In genomic region chr3:58866079-58866478, GRCh38 we compare ENCODE assay signal across 30 cellular contexts.
"Had no signal": no experiment of that assay in that cellular context is flagged by ENCODE, and none has a peak within 500 bp of the region (broad histone marks: within the 10 kb centered on the region; RNA-seq: fewer than 3 reads in every experiment).

No MANE protein-coding gene starts in this region.

- H3K4me1 ChIP-seq: ascending aorta had no signal

- FAIRE-seq: RCC 7860 had no signal

- H3K4me1 Mint-ChIP-seq: activated CD4-positive, alpha-beta T cell treated with anti-CD3 and anti-CD28 coated beads, Interleukin-2, amount 10 ng/mL, durations not matched to agents 24 days and 14 days; activated naive CD4-positive, alpha-beta T cell treated with anti-CD3 and anti-CD28 coated beads, Interleukin-2, amount 50 U/mL, for 24 hours; activated naive CD8-positive, alpha-beta T cell treated with anti-CD3 and anti-CD28 coated beads, Interleukin-2, amount 10 ng/mL, durations not matched to agents 7 days and 5 days; central memory CD8-positive, alpha-beta T cell had no signal

- H3K9me3 Mint-ChIP-seq: activated CD4-positive, alpha-beta T cell treated with anti-CD3 and anti-CD28 coated beads, Interleukin-2, amount 10 ng/mL, durations not matched to agents 24 days and 14 days; activated CD8-positive, alpha-beta T cell treated with anti-CD3 and anti-CD28 coated beads for 36 hours; activated naive CD4-positive, alpha-beta T cell treated with anti-CD3 and anti-CD28 coated beads, Interleukin-2, amount 50 U/mL, for 24 hours; activated naive CD8-positive, alpha-beta T cell treated with anti-CD3 and anti-CD28 coated beads, Interleukin-2, amount 10 ng/mL, durations not matched to agents 7 days and 5 days; activated T-helper 2 cell treated with anti-CD3 and anti-CD28 coated beads, Interferon-gamma antibody, Interleukin-2, Interleukin-4, amounts not matched to agents 10 μg/mL and 5 μg/mL and 100 μg/mL, durations not matched to agents 14 hours and 24 hours and 36 hours; central memory CD8-positive, alpha-beta T cell had no signal

- H3K9me3 ChIP-seq: ascending aorta had no signal

- DNase-seq: activated CD4-positive, alpha-beta T cell treated with anti-CD3 and anti-CD28 coated beads, Interleukin-2, amount 10 ng/mL, durations not matched to agents 24 days and 14 days; activated CD4-positive, alpha-beta T cell treated with anti-CD3 and anti-CD28 coated beads, Interleukin-2, amount 50 U/mL, for 4 hours; activated CD8-positive, alpha-beta T cell treated with anti-CD3 and anti-CD28 coated beads for 36 hours; activated gamma-delta T cell; activated naive CD4-positive, alpha-beta T cell treated with Interleukin-2 at 50 U/mL for 16 hours; activated naive CD8-positive, alpha-beta T cell treated with anti-CD3 and anti-CD28 coated beads, Interleukin-2, amount 10 ng/mL, durations not matched to agents 7 days and 5 days; activated T-cell treated with anti-CD3 and anti-CD28 coated beads, Interleukin-2, amount 50 U/mL, for 1 hour; amygdala; NCI-H1092 treated with DMSO at 0.1 percent for 48 hours; NCI-H1417; NCI-H146; NCI-H187; NCI-H2029 treated with DMSO at 0.1 percent for 48 hours; NCI-H2107; NCI-H2171; NCI-H510A; NCI-H748 treated with DMSO at 0.1 percent for 48 hours; NK-92 treated with Interleukin-12 subunit alpha and Interleukin-12 subunit beta, amount 100 ng/mL, for 24 hours; PC-9; Right ventricle myocardium superior; SW 1271; T1000; WERI-Rb-1 had no signal

- H3K27me3 Mint-ChIP-seq: central memory CD8-positive, alpha-beta T cell had no signal

- ATAC-seq: activated CD8-positive, alpha-beta T cell treated with anti-CD3 and anti-CD28 coated beads for 36 hours had no signal

- H3K36me3 ChIP-seq: ascending aorta, cardiac muscle cell, WERI-Rb-1 had no signal

- H3K36me3 Mint-ChIP-seq: activated naive CD4-positive, alpha-beta T cell treated with anti-CD3 and anti-CD28 coated beads, Interleukin-2, amount 50 U/mL, for 24 hours; activated naive CD8-positive, alpha-beta T cell treated with anti-CD3 and anti-CD28 coated beads, Interleukin-2, amount 10 ng/mL, durations not matched to agents 7 days and 5 days had no signal

- H3K27ac ChIP-seq: ascending aorta, cardiac muscle cell, PC-9, RWPE1, WERI-Rb-1 had no signal

- H3K27ac Mint-ChIP-seq: activated CD4-positive, alpha-beta T cell treated with anti-CD3 and anti-CD28 coated beads, Interleukin-2, amount 10 ng/mL, durations not matched to agents 24 days and 14 days; activated CD8-positive, alpha-beta T cell treated with anti-CD3 and anti-CD28 coated beads for 36 hours; activated naive CD4-positive, alpha-beta T cell treated with anti-CD3 and anti-CD28 coated beads, Interleukin-2, amount 50 U/mL, for 24 hours; activated naive CD8-positive, alpha-beta T cell treated with anti-CD3 and anti-CD28 coated beads, Interleukin-2, amount 10 ng/mL, durations not matched to agents 7 days and 5 days; activated T-helper 2 cell treated with anti-CD3 and anti-CD28 coated beads, Interferon-gamma antibody, Interleukin-2, Interleukin-4, amounts not matched to agents 10 μg/mL and 5 μg/mL and 100 μg/mL, durations not matched to agents 14 hours and 24 hours and 36 hours had no signal

- H3K4me3 Mint-ChIP-seq: activated CD4-positive, alpha-beta T cell treated with anti-CD3 and anti-CD28 coated beads, Interleukin-2, amount 10 ng/mL, durations not matched to agents 24 days and 14 days; activated CD8-positive, alpha-beta T cell treated with anti-CD3 and anti-CD28 coated beads for 36 hours; activated naive CD4-positive, alpha-beta T cell treated with anti-CD3 and anti-CD28 coated beads, Interleukin-2, amount 50 U/mL, for 24 hours; activated naive CD8-positive, alpha-beta T cell treated with anti-CD3 and anti-CD28 coated beads, Interleukin-2, amount 10 ng/mL, durations not matched to agents 7 days and 5 days; central memory CD8-positive, alpha-beta T cell had no signal

- H3K27me3 ChIP-seq: ascending aorta had no signal

- H3K4me3 ChIP-seq: ascending aorta, cardiac muscle cell, PC-9 had no signal
